Comparison of ENCODE assay signal across 14 cellular contexts in the genomic region with DNA sequence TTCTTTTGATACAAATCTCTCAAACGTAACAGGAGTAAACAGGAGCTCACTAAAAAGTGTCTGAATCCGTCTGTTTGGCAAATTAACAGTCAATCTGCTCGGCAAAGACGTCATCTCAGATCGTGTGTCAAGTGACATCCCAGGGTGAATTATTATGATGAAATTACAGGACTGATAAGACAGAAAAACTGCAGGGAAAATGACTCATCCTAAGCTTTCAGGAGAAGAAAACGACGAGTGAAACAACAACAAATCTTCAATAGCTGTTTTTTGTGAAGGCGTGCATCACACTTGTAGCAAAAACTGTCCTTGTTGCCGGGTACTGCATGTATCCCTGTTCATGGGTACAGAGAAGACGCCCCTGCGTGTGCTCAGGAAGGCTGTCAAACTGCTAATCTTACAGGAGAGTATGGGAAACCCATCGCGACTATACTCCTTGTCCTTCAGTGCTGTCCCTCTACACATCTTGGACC. TPM values are rescaled to one million over a fixed set of nuclear protein-coding genes. Genes with fewer than 3 reads are reported as not detected.
DNase-seq lines count a peak whose midpoint lies in the region; ATAC-seq and TF ChIP-seq lines count a peak whose summit lies in the region.
"Had no signal": no experiment of that assay in that cellular context is flagged by ENCODE, and none has a peak within 500 bp of the region (broad histone marks: within the 10 kb centered on the region; RNA-seq: fewer than 3 reads in every experiment).

No MANE protein-coding gene starts in this region.

- H3K4me3 Mint-ChIP-seq in glutamatergic neuron (ENCODE audit: unreplicated experiment), result peak overlapping the region; percentile 66
- H3K4me3 Mint-ChIP-seq in activated T-helper 1 cell treated with anti-CD3 and anti-CD28 coated beads, Interleukin-12 subunit alpha, Interleukin-12 subunit beta, Interleukin-2, Interleukin-4 antibody, amounts not matched to agents 30 ng/mL and 10 ng/mL and 1 ng/mL, durations not matched to agents 14 hours and 24 hours and 36 hours, result no peak overlapping the region
- H3K4me3 Mint-ChIP-seq: activated naive CD4-positive, alpha-beta T cell treated with anti-CD3 and anti-CD28 coated beads, Interleukin-2, amount 10 ng/mL, durations not matched to agents 7 days and 5 days; CD4-positive, alpha-beta memory T cell had no signal

- intact Hi-C loops in activated T-helper 1 cell treated with anti-CD3 and anti-CD28 coated beads, Interleukin-12 subunit alpha, Interleukin-12 subunit beta, Interleukin-2, Interleukin-4 antibody, amounts not matched to agents 30 ng/mL and 10 ng/mL and 1 ng/mL, durations not matched to agents 14 hours and 24 hours and 36 hours (cut with micrococcal nuclease), result no loop called here

- H3K27me3 Mint-ChIP-seq in glutamatergic neuron (ENCODE audit: unreplicated experiment), result peaks cover 2% of the 10 kb centered on the region
- H3K27me3 Mint-ChIP-seq in activated T-helper 1 cell treated with anti-CD3 and anti-CD28 coated beads, Interleukin-12 subunit alpha, Interleukin-12 subunit beta, Interleukin-2, Interleukin-4 antibody, amounts not matched to agents 30 ng/mL and 10 ng/mL and 1 ng/mL, durations not matched to agents 14 hours and 24 hours and 36 hours (ENCODE audit: insufficient read depth), result peaks cover 4% of the 10 kb centered on the region

- TF ChIP-seq CTCF in astrocyte of the spinal cord (IDR thresholded peaks at IDR 0.05; ENCODE audit: low read depth, low read length) (no peak), glutamatergic neuron (IDR thresholded peaks at IDR 0.05; ENCODE audit: partially characterized antibody, unreplicated experiment) (no peak)

- no peak overlapping the region for H3K4me3 ChIP-seq in astrocyte of the spinal cord (ENCODE audit: low read depth, low read length)
- H3K4me3 ChIP-seq: ovary had no signal

- H3K36me3 Mint-ChIP-seq in glutamatergic neuron (ENCODE audit: unreplicated experiment), result no peaks in the 10 kb centered on the region
- H3K36me3 Mint-ChIP-seq in activated T-helper 1 cell treated with anti-CD3 and anti-CD28 coated beads, Interleukin-12 subunit alpha, Interleukin-12 subunit beta, Interleukin-2, Interleukin-4 antibody, amounts not matched to agents 30 ng/mL and 10 ng/mL and 1 ng/mL, durations not matched to agents 14 hours and 24 hours and 36 hours (ENCODE audit: low read depth), result no peaks in the 10 kb centered on the region
- H3K36me3 Mint-ChIP-seq: activated naive CD4-positive, alpha-beta T cell treated with anti-CD3 and anti-CD28 coated beads, Interleukin-2, amount 10 ng/mL, durations not matched to agents 7 days and 5 days; CD4-positive, alpha-beta memory T cell had no signal

- peak; percentile 20 for DNase-seq in HEK293T (ENCODE audit: extremely low spot score)
- peak; percentile 64 for DNase-seq in astrocyte of the spinal cord (ENCODE audit: low read depth, low spot score)
- DNase-seq in glutamatergic neuron, result no peak
- peak; percentile 39 for DNase-seq in smooth muscle cell of the brain vasculature (ENCODE audit: low read depth, low spot score)
- no peak for DNase-seq in stimulated activated CD4-positive, alpha-beta T cell treated with anti-CD3 and anti-CD28 coated beads, Interleukin-1b, Interleukin-23, amount 100 ng/mL, for 48 hours
- DNase-seq in activated T-helper 1 cell treated with anti-CD3 and anti-CD28 coated beads, Interleukin-12 subunit alpha, Interleukin-12 subunit beta, Interleukin-2, Interleukin-4 antibody, amounts not matched to agents 30 ng/mL and 10 ng/mL and 1 ng/mL, durations not matched to agents 14 hours and 24 hours and 36 hours (ENCODE audit: low spot score), result no peak
- no peak for DNase-seq in NCI-H1048 (lab: John Stamatoyannopoulos, UW)
- DNase-seq: activated naive CD4-positive, alpha-beta T cell treated with anti-CD3 and anti-CD28 coated beads, Interleukin-2, amount 10 ng/mL, durations not matched to agents 7 days and 5 days; CD4-positive, alpha-beta memory T cell; mesendoderm; ovary; stimulated activated CD4-positive, alpha-beta T cell treated with anti-CD3 and anti-CD28 coated beads, Interleukin-4, amount 100 ng/mL, for 24 hours; stimulated activated naive CD4-positive, alpha-beta T cell had no signal

- CTCF ChIA-PET in HEK293T (lab: Yijun Ruan, JAX), result interaction anchor here (0.7 kb wide), 1 partner anchor 14 kb away, joined by 3 read pairs; no protein-coding TSS in a partner anchor

- no peak for ATAC-seq in SK-N-SH treated with all-trans-retinoic acid at 6 μM for 48 hours

- H3K9me3 Mint-ChIP-seq in glutamatergic neuron (ENCODE audit: unreplicated experiment), result peaks cover 7% of the 10 kb centered on the region
- no peaks in the 10 kb centered on the region for H3K9me3 Mint-ChIP-seq in activated T-helper 1 cell treated with anti-CD3 and anti-CD28 coated beads, Interleukin-12 subunit alpha, Interleukin-12 subunit beta, Interleukin-2, Interleukin-4 antibody, amounts not matched to agents 30 ng/mL and 10 ng/mL and 1 ng/mL, durations not matched to agents 14 hours and 24 hours and 36 hours
- H3K9me3 Mint-ChIP-seq: activated naive CD4-positive, alpha-beta T cell treated with anti-CD3 and anti-CD28 coated beads, Interleukin-2, amount 10 ng/mL, durations not matched to agents 7 days and 5 days; CD4-positive, alpha-beta memory T cell had no signal

- POLR2A ChIA-PET in HEK293T (lab: Yijun Ruan, JAX), result interaction anchor here (1.1 to 1.6 kb wide), 2 partner anchors 62 to 224 kb away, joined by 4 to 6 read pairs; no protein-coding TSS in a partner anchor

- peaks cover 72% of the 10 kb centered on the region for H3K4me1 Mint-ChIP-seq in glutamatergic neuron (ENCODE audit: low read depth, unreplicated experiment)
- H3K4me1 Mint-ChIP-seq in activated T-helper 1 cell treated with anti-CD3 and anti-CD28 coated beads, Interleukin-12 subunit alpha, Interleukin-12 subunit beta, Interleukin-2, Interleukin-4 antibody, amounts not matched to agents 30 ng/mL and 10 ng/mL and 1 ng/mL, durations not matched to agents 14 hours and 24 hours and 36 hours (ENCODE audit: low read depth), result peaks cover 6% of the 10 kb centered on the region
- H3K4me1 Mint-ChIP-seq: activated naive CD4-positive, alpha-beta T cell treated with anti-CD3 and anti-CD28 coated beads, Interleukin-2, amount 10 ng/mL, durations not matched to agents 7 days and 5 days had no signal

- in situ Hi-C loops in astrocyte of the spinal cord (cut with HindIII; ENCODE audit: low sequenced_read_pairs), result no loop called here

- H3K27ac Mint-ChIP-seq in glutamatergic neuron (ENCODE audit: unreplicated experiment), result peak overlapping the region; percentile 95
- H3K27ac Mint-ChIP-seq in activated T-helper 1 cell treated with anti-CD3 and anti-CD28 coated beads, Interleukin-12 subunit alpha, Interleukin-12 subunit beta, Interleukin-2, Interleukin-4 antibody, amounts not matched to agents 30 ng/mL and 10 ng/mL and 1 ng/mL, durations not matched to agents 14 hours and 24 hours and 36 hours, result no peak overlapping the region
- H3K27ac Mint-ChIP-seq: activated naive CD4-positive, alpha-beta T cell treated with anti-CD3 and anti-CD28 coated beads, Interleukin-2, amount 10 ng/mL, durations not matched to agents 7 days and 5 days; CD4-positive, alpha-beta memory T cell had no signal

TF ChIP-seq in HEK293T, 16 proteins besides CTCF, POLR2A, EP300 and RAD21:
- TF ChIP-seq, protein P1, sequence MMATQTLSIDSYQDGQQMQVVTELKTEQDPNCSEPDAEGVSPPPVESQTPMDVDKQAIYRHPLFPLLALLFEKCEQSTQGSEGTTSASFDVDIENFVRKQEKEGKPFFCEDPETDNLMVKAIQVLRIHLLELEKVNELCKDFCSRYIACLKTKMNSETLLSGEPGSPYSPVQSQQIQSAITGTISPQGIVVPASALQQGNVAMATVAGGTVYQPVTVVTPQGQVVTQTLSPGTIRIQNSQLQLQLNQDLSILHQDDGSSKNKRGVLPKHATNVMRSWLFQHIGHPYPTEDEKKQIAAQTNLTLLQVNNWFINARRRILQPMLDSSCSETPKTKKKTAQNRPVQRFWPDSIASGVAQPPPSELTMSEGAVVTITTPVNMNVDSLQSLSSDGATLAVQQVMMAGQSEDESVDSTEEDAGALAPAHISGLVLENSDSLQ (IDR thresholded peaks at IDR 0.05), result peak; percentile 87
- TF ChIP-seq CTBP1 (IDR thresholded peaks at IDR 0.05; ENCODE audit: borderline replicate concordance) (peak; percentile 24; the same call in 1 of the 2 replicates), SP1 (IDR thresholded peaks at IDR 0.05) (no peak)

TF ChIP-seq in SK-N-SH treated with all-trans-retinoic acid at 6 μM for 48 hours, 23 proteins besides CTCF, POLR2A, EP300 and RAD21:
- TF ChIP-seq ZNF70 (CRISPR knock-in tag; IDR thresholded peaks at IDR 0.05), result no peak
- no peak for TF ChIP-seq BACH2 (CRISPR knock-in tag; IDR thresholded peaks at IDR 0.05; ENCODE audit: borderline replicate concordance)

RNA-seq across cellular contexts. Expression of a gene that starts 24.9 kb away (rescaled TPM):
- 368 TPM for total RNA-seq in glutamatergic neuron (ENCODE audit: unreplicated experiment)
- total RNA-seq in activated T-helper 1 cell treated with anti-CD3 and anti-CD28 coated beads, Interleukin-12 subunit alpha, Interleukin-12 subunit beta, Interleukin-2, Interleukin-4 antibody, amounts not matched to agents 30 ng/mL and 10 ng/mL and 1 ng/mL, durations not matched to agents 14 hours and 24 hours and 36 hours, result 1.7 and 2.7 TPM in 2 replicates

Comparison
In these comparisons a context has a peak if more than half of its experiments do, and no peak if none do; other contexts are left out.
1. DNase-seq: peak in HEK293T (single experiment), astrocyte of the spinal cord (single experiment) and smooth muscle cell of the brain vasculature (single experiment); none in glutamatergic neuron (single experiment), stimulated activated CD4-positive, alpha-beta T cell treated with anti-CD3 and anti-CD28 coated beads, Interleukin-1b, Interleukin-23, amount 100 ng/mL, for 48 hours (single experiment), activated T-helper 1 cell treated with anti-CD3 and anti-CD28 coated beads, Interleukin-12 subunit alpha, Interleukin-12 subunit beta, Interleukin-2, Interleukin-4 antibody, amounts not matched to agents 30 ng/mL and 10 ng/mL and 1 ng/mL, durations not matched to agents 14 hours and 24 hours and 36 hours (single experiment) and NCI-H1048 (single experiment).
2. RNA of a gene that starts 24.9 kb away (total RNA-seq): 368 TPM in glutamatergic neuron (single experiment); 1.7 to 2.7 TPM in activated T-helper 1 cell treated with anti-CD3 and anti-CD28 coated beads, Interleukin-12 subunit alpha, Interleukin-12 subunit beta, Interleukin-2, Interleukin-4 antibody, amounts not matched to agents 30 ng/mL and 10 ng/mL and 1 ng/mL, durations not matched to agents 14 hours and 24 hours and 36 hours; every median in the first group is over 10 times any median in the second.